Comparison of ENCODE assay signal across 11 cellular contexts in genomic region chr10:30182191-30183075, GRCh38.
A peak's percentile ranks its signal among the peaks of the same experiment; 100 is the strongest.
DNase-seq lines count a peak whose midpoint lies in the region; ATAC-seq and TF ChIP-seq lines count a peak whose summit lies in the region.
"Had no signal": no experiment of that assay in that cellular context is flagged by ENCODE, and none has a peak within 500 bp of the region (broad histone marks: within the 10 kb centered on the region; RNA-seq: fewer than 3 reads in every experiment).

No MANE protein-coding gene starts in this region.

- H3K27ac ChIP-seq in epithelial cell of prostate (no peak overlapping the region), ovary (no peak overlapping the region)

- H3K27me3 ChIP-seq in ovary, result no peaks in the 10 kb centered on the region

- no peak overlapping the region for H3K4me3 ChIP-seq in ovary
- H3K4me3 ChIP-seq: coronary artery had no signal

- no peaks in the 10 kb centered on the region for H3K4me1 ChIP-seq in ovary (ENCODE audit: insufficient read depth)

- no peak for TF ChIP-seq POLR2A in ovary (IDR thresholded peaks at IDR 0.05)

- WGBS in ovary, 3 donors, result 72 to 78% (median 78%) methylated on average over 25 of the region's 25 CpGs

- TF ChIP-seq CTCF in AG09319 (IDR thresholded peaks at IDR 0.05; ENCODE audit: low read depth, low read length) (no peak), omental fat pad (IDR thresholded peaks at IDR 0.05) (no peak), ovary (IDR thresholded peaks at IDR 0.05) (no peak)

- H3K36me3 ChIP-seq in ovary, result no peaks in the 10 kb centered on the region

- DNase-seq in AG09319 (ENCODE audit: extremely low read depth, low read depth) (peak; percentile 93), LoVo (ENCODE audit: low spot score) (peak; percentile 25), epithelial cell of prostate (ENCODE audit: low read depth, low spot score) (peak; percentile 24), omental fat pad (ENCODE audit: low spot score) (no peak), ovary (no peak), HEK293T (ENCODE audit: extremely low spot score) (no peak)
- no peak for DNase-seq in stimulated activated naive CD8-positive, alpha-beta T cell treated with anti-CD3 and anti-CD28 coated beads, Interleukin-15, Interleukin-2, amounts not matched to agents 100 U/mL and 50 U/mL, for 24 hours
- DNase-seq: activated CD4-positive, alpha-beta T cell treated with anti-CD3 and anti-CD28 coated beads for 1 hour; DND-41 had no signal

- POLR2A ChIA-PET in HEK293T (lab: Yijun Ruan, JAX), result no interaction called here

- intact Hi-C loops in ovary (cut with DNase I), result no loop called here

- CTCF ChIA-PET in HEK293T (lab: Yijun Ruan, JAX), result no interaction called here

- no peak for TF ChIP-seq EP300 in ovary (IDR thresholded peaks at IDR 0.05)

- ATAC-seq in omental fat pad (ENCODE audit: low FRiP score) (peak; percentile 35), GM19395 (IDR thresholded peaks at IDR 0.05; ENCODE audit: unreplicated experiment) (no peak)
- no peak for ATAC-seq in stimulated activated naive CD8-positive, alpha-beta T cell treated with anti-CD3 and anti-CD28 coated beads, Interleukin-15, Interleukin-2, amounts not matched to agents 100 U/mL and 50 U/mL, for 24 hours

- no peaks in the 10 kb centered on the region for H3K9me3 ChIP-seq in ovary

TF ChIP-seq in HEK293T, 16 proteins besides CTCF, POLR2A, EP300 and RAD21:
- no peak for TF ChIP-seq ELF4 (IDR thresholded peaks at IDR 0.05)
- TF ChIP-seq FOXM1 (IDR thresholded peaks at IDR 0.05; ENCODE audit: borderline replicate concordance), result no peak
- TF ChIP-seq CTBP1 (IDR thresholded peaks at IDR 0.05; ENCODE audit: borderline replicate concordance), result no peak
- no peak for TF ChIP-seq L3MBTL2 (conservative IDR thresholded peaks at IDR 0.05)
- TF ChIP-seq FOXA1 (IDR thresholded peaks at IDR 0.05), result no peak
- TF ChIP-seq LEF1 (IDR thresholded peaks at IDR 0.05; ENCODE audit: borderline replicate concordance), result no peak
- TF ChIP-seq PKNOX1 (IDR thresholded peaks at IDR 0.05), result no peak
- TF ChIP-seq HDGF (IDR thresholded peaks at IDR 0.05; ENCODE audit: borderline replicate concordance), result no peak
- TF ChIP-seq SUZ12 (IDR thresholded peaks at IDR 0.05), result no peak
- no peak for TF ChIP-seq ZNF384 (IDR thresholded peaks at IDR 0.05)

Comparison
In these comparisons a context has a peak if more than half of its experiments do, and no peak if none do; other contexts are left out.
1. DNase-seq: peak in AG09319 (single experiment), LoVo (single experiment) and epithelial cell of prostate (single experiment); none in omental fat pad (single experiment), stimulated activated naive CD8-positive, alpha-beta T cell treated with anti-CD3 and anti-CD28 coated beads, Interleukin-15, Interleukin-2, amounts not matched to agents 100 U/mL and 50 U/mL, for 24 hours (single experiment), ovary (0 of 5) and HEK293T (single experiment).